Comparison of ENCODE assay signal across 8 cellular contexts in the genomic region with DNA sequence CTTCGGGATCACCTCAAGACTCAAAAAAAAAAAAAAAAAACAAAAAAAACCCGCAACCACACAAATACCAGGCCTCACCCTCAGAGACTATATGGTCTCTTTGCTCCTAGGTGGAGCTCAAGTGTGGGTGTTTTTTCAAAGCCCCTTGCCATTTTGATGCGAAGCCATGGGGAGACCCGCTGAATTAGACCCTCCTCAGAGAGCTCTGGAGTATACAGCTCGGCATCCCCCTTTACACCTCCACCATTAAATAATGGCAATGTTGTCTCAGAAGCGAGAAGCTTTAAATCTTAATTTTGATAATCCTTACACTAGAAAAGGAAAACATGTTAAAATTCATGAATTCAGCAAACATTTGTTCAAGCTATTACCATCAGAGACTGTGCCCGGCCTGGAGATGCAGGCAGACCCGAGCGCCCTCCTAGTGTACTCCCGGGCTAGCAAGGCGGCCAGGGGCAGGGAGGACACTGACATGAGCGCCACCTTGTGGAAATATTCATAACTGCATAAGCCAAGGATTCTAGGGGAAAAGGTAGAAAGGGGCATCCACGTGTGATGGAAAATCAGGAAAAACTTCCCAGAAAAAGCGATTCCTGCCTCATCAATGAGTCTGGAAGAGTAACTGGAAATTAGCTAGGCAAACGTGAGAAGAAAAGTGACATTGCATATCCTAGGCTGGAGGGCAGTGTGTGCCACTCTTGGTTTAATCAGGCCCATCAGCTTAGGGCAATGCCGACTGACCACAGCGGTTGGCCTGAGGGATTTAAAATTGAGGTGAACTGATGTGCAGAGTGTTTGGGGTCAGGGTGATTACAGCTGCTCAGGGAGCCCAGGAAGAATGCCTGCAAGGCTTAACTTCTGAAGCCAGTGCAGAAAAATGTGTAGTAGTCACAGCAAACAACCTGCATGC.
DNase-seq lines count a peak whose midpoint lies in the region; ATAC-seq, FAIRE-seq and TF ChIP-seq lines count a peak whose summit lies in the region.

No MANE protein-coding gene starts in this region.

- TF ChIP-seq CTCF in D721Med (IDR thresholded peaks at IDR 0.05; ENCODE audit: insufficient read depth, missing control alignments) (peak; percentile 84), gastroesophageal sphincter (IDR thresholded peaks at IDR 0.05) (peak; percentile 80 to 96 (median 87)), parathyroid adenoma (IDR thresholded peaks at IDR 0.05) (peak; percentile 93)

- no peak for TF ChIP-seq EP300 in Ishikawa (IDR thresholded peaks at IDR 0.05; ENCODE audit: borderline replicate concordance)
- no peak for TF ChIP-seq EP300 in gastroesophageal sphincter (IDR thresholded peaks at IDR 0.05)

- no peaks in the 10 kb centered on the region for H3K36me3 ChIP-seq in gastroesophageal sphincter
- no peaks in the 10 kb centered on the region for H3K36me3 ChIP-seq in parathyroid adenoma (ENCODE audit: control insufficient read depth, insufficient read depth, low read length)

- H3K79me2 ChIP-seq in parathyroid adenoma, result no peaks in the 10 kb centered on the region

- no peaks in the 10 kb centered on the region for H3K9me3 ChIP-seq in gastroesophageal sphincter
- no peaks in the 10 kb centered on the region for H3K9me3 ChIP-seq in parathyroid adenoma (ENCODE audit: control insufficient read depth, low read length)

- H2AFZ ChIP-seq in parathyroid adenoma, result peak overlapping the region; percentile 64

- H3K4me3 ChIP-seq in gastroesophageal sphincter (no peak overlapping the region), parathyroid adenoma (ENCODE audit: low read depth, low read length) (no peak overlapping the region)

- TF ChIP-seq POLR2A in gastroesophageal sphincter (IDR thresholded peaks at IDR 0.05), result no peak

- ATAC-seq in GM21367 (IDR thresholded peaks at IDR 0.05; ENCODE audit: unreplicated experiment), result peak; percentile 58
- peak; percentile 61 for ATAC-seq in gastroesophageal sphincter

- H3K4me1 ChIP-seq in gastroesophageal sphincter (no peaks in the 10 kb centered on the region), parathyroid adenoma (no peaks in the 10 kb centered on the region)

- 29 to 53% methylated on average over 8 to 14 of the region's 17 CpGs for WGBS in gastroesophageal sphincter (ENCODE audit: low coverage in 1 of 2), 2 donors

- H3K27ac ChIP-seq in gastroesophageal sphincter, result no peak overlapping the region
- no peak overlapping the region for H3K27ac ChIP-seq in parathyroid adenoma

- no peak overlapping the region for H3K9ac ChIP-seq in parathyroid adenoma

- DNase-seq in D721Med (ENCODE audit: insufficient read length, low spot score) (peak; percentile 51), RKO (ENCODE audit: low spot score) (peak; percentile 59), ureter (ENCODE audit: low spot score) (peak; percentile 62)
- peak; percentile 15 for DNase-seq in activated effector memory CD4-positive, alpha-beta T cell treated with Interleukin-2 at 50 U/mL for 16 hours

- TF ChIP-seq RAD21 in Ishikawa (IDR thresholded peaks at IDR 0.05; ENCODE audit: low read depth), result peak; percentile 88

- peak; percentile 56 for FAIRE-seq in D721Med (lab: Jason Lieb, UNC)

- H3K4me2 ChIP-seq in parathyroid adenoma (ENCODE audit: low read length), result no peak overlapping the region

- H3K27me3 ChIP-seq in gastroesophageal sphincter (no peaks in the 10 kb centered on the region), parathyroid adenoma (ENCODE audit: control insufficient read depth, insufficient read depth, low read length) (no peaks in the 10 kb centered on the region)

TF ChIP-seq in Ishikawa, 13 proteins besides CTCF, POLR2A, EP300 and RAD21:
- TF ChIP-seq FOXM1 (IDR thresholded peaks at IDR 0.05; ENCODE audit: borderline replicate concordance, low read depth) (no peak), CREB1 (IDR thresholded peaks at IDR 0.05; ENCODE audit: low read depth) (no peak), TEAD4 (IDR thresholded peaks at IDR 0.05) (no peak), TCF12 (IDR thresholded peaks at IDR 0.05; ENCODE audit: low read depth) (no peak), NFIC (IDR thresholded peaks at IDR 0.05) (no peak), ZBTB7A (IDR thresholded peaks at IDR 0.05; ENCODE audit: low read depth) (no peak), REST (IDR thresholded peaks at IDR 0.05; ENCODE audit: low read depth) (no peak), YY1 (IDR thresholded peaks at IDR 0.05; ENCODE audit: low read depth) (no peak), EGR1 (IDR thresholded peaks at IDR 0.05) (no peak), CEBPB (IDR thresholded peaks at IDR 0.05) (no peak), MAX (IDR thresholded peaks at IDR 0.05) (no peak), TAF1 (IDR thresholded peaks at IDR 0.05; ENCODE audit: low read depth) (no peak)
- TF ChIP-seq, protein P1, sequence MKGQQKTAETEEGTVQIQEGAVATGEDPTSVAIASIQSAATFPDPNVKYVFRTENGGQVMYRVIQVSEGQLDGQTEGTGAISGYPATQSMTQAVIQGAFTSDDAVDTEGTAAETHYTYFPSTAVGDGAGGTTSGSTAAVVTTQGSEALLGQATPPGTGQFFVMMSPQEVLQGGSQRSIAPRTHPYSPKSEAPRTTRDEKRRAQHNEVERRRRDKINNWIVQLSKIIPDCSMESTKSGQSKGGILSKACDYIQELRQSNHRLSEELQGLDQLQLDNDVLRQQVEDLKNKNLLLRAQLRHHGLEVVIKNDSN (IDR thresholded peaks at IDR 0.05), result no peak
